Comparison of ENCODE assay signal across 11 cellular contexts in the genomic region with DNA sequence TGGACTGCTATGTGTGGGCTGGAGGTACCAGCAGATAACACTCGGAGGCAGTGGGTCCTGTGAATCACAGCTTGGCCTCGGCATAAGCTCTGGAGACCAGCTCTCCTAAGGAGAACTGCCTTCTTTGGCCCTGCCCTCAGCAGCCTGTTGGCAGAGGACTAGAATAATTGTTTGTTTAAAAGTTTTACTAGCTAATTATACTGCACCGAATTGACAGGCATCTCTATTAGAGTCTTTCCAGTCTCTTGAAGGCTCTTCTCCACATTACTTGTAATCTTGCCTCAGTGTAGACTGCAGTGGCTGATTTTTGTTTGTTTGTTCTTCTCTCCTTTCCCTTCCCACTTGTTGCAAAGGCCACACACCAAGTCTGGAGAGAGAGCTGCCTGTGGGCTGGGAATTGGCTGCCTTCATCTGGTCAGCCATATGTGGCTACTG.
DNase-seq lines count a peak whose midpoint lies in the region; ATAC-seq and TF ChIP-seq lines count a peak whose summit lies in the region.
"Had no signal": no experiment of that assay in that cellular context is flagged by ENCODE, and none has a peak within 500 bp of the region (broad histone marks: within the 10 kb centered on the region; RNA-seq: fewer than 3 reads in every experiment).

No MANE protein-coding gene starts in this region.

- no peaks in the 10 kb centered on the region for H3K9me3 ChIP-seq in CD8-positive, alpha-beta memory T cell (ENCODE audit: low read length)

- no peaks in the 10 kb centered on the region for H3K36me3 Mint-ChIP-seq in CD8-positive, alpha-beta memory T cell

- H3K4me3 ChIP-seq in fibroblast of pulmonary artery (replicated peaks; ENCODE audit: low read depth, low read length) (no peak overlapping the region), rectal smooth muscle tissue (ENCODE audit: low read length) (no peak overlapping the region)
- H3K4me3 ChIP-seq in CD8-positive, alpha-beta memory T cell (ENCODE audit: low read length): no peak overlapping the region
- H3K4me3 ChIP-seq: SK-N-MC had no signal

- no peak for TF ChIP-seq CTCF in fibroblast of pulmonary artery (IDR thresholded peaks at IDR 0.05; ENCODE audit: low read length, missing control alignments)

- no peaks in the 10 kb centered on the region for H3K9me3 Mint-ChIP-seq in CD8-positive, alpha-beta memory T cell

- no peaks in the 10 kb centered on the region for H3K27me3 ChIP-seq in rectal smooth muscle tissue (ENCODE audit: control insufficient read depth, insufficient read depth, low read length)
- no peaks in the 10 kb centered on the region for H3K27me3 ChIP-seq in CD8-positive, alpha-beta memory T cell (ENCODE audit: insufficient read depth, low read length, poor library complexity, severe bottlenecking)

- CTCF ChIA-PET in CD8-positive, alpha-beta memory T cell (lab: Charles Lee): no interaction called here

- no peak for ATAC-seq in HG02970 (IDR thresholded peaks at IDR 0.05; ENCODE audit: low FRiP score, unreplicated experiment)

- H3K27me3 Mint-ChIP-seq in CD8-positive, alpha-beta memory T cell: no peaks in the 10 kb centered on the region

- POLR2A ChIA-PET in CD8-positive, alpha-beta memory T cell (lab: Charles Lee): no interaction called here

- no peak overlapping the region for H3K4me3 Mint-ChIP-seq in CD8-positive, alpha-beta memory T cell

- DNase-seq in Caki2 (ENCODE audit: low read depth) (peak; percentile 22), NCI-H2227 treated with DMSO at 0.1 percent for 48 hours (lab: John Stamatoyannopoulos, UW) (peak; percentile 63), fibroblast of pulmonary artery (ENCODE audit: low read depth) (peak; percentile 34), C1 segment of cervical spinal cord (lab: John Stamatoyannopoulos, UW) (no peak)
- DNase-seq in CD8-positive, alpha-beta memory T cell: no peak
- no peak for DNase-seq in activated CD8-positive, alpha-beta memory T cell treated with anti-CD3 and anti-CD28 coated beads for 24 hours
- DNase-seq: activated CD4-positive, alpha-beta T cell treated with anti-CD3 and anti-CD28 coated beads, Interleukin-2, amount 50 U/mL, for 1 hour; NCI-H2171 had no signal

- H3K4me1 ChIP-seq in rectal smooth muscle tissue (ENCODE audit: control insufficient read depth, insufficient read depth, low read length): peaks cover 23% of the 10 kb centered on the region
- no peaks in the 10 kb centered on the region for H3K4me1 ChIP-seq in CD8-positive, alpha-beta memory T cell (ENCODE audit: insufficient read depth, low read length)

- H3K4me1 Mint-ChIP-seq in CD8-positive, alpha-beta memory T cell: no peaks in the 10 kb centered on the region

- in situ Hi-C loops in Caki2 (cut with HindIII; ENCODE audit: low pct_unique_long_range_greater_than_20kb, low sequenced_read_pairs): no loop called here

- peak overlapping the region; percentile 65 for H3K27ac ChIP-seq in rectal smooth muscle tissue (ENCODE audit: low read depth, low read length)
- no peak overlapping the region for H3K27ac ChIP-seq in CD8-positive, alpha-beta memory T cell (ENCODE audit: low read depth, low read length)
- H3K27ac ChIP-seq: SK-N-MC had no signal

- H3K27ac Mint-ChIP-seq in CD8-positive, alpha-beta memory T cell: no peak overlapping the region

- H3K9ac ChIP-seq in rectal smooth muscle tissue (ENCODE audit: low read length): no peak overlapping the region

- no peaks in the 10 kb centered on the region for H3K36me3 ChIP-seq in rectal smooth muscle tissue (ENCODE audit: control insufficient read depth, insufficient read depth, low read length)
- H3K36me3 ChIP-seq in CD8-positive, alpha-beta memory T cell (ENCODE audit: insufficient read depth, low read length): no peaks in the 10 kb centered on the region

Comparison
In these comparisons a context has a peak if more than half of its experiments do, and no peak if none do; other contexts are left out.
1. DNase-seq: peak in Caki2 (single experiment), NCI-H2227 treated with DMSO at 0.1 percent for 48 hours (single experiment) and fibroblast of pulmonary artery (single experiment); none in CD8-positive, alpha-beta memory T cell (0 of 5), activated CD8-positive, alpha-beta memory T cell treated with anti-CD3 and anti-CD28 coated beads for 24 hours (single experiment) and C1 segment of cervical spinal cord (0 of 14).